In genomic region chr10:103736044-103736443, GRCh38 we compare ENCODE assay signal across 18 cellular contexts.
"Had no signal": no experiment of that assay in that cellular context is flagged by ENCODE, and none has a peak within 500 bp of the region (broad histone marks: within the 10 kb centered on the region; RNA-seq: fewer than 3 reads in every experiment).

No MANE protein-coding gene starts in this region.

- DNase-seq: activated CD4-positive, alpha-beta T cell treated with anti-CD3 and anti-CD28 coated beads, Interleukin-2, amount 50 U/mL, for 48 hours; activated effector memory CD4-positive, alpha-beta T cell treated with Interleukin-2 at 50 U/mL for 16 hours; activated naive CD8-positive, alpha-beta T cell treated with anti-CD3 and anti-CD28 coated beads, Interleukin-2, amount 10 ng/mL, durations not matched to agents 7 days and 5 days; activated T-cell treated with anti-CD3 and anti-CD28 coated beads, Interleukin-2, amount 50 U/mL, for 72 hours; amniotic stem cell; effector CD4-positive, alpha-beta T cell; head of caudate nucleus; hypothalamus; left cardiac atrium; nephron progenitor cell; nucleus accumbens; sigmoid colon; stimulated activated CD4-positive, alpha-beta T cell treated with anti-CD3 and anti-CD28 coated beads, Interleukin-4, amount 100 ng/mL, for 4 hours; stimulated activated naive CD8-positive, alpha-beta T cell treated with anti-CD3 and anti-CD28 coated beads, Interleukin-15, Interleukin-2, amounts not matched to agents 100 U/mL and 50 U/mL, for 24 hours; T-helper 9 cell; thyroid gland; uterus had no signal

- H3K9me3 ChIP-seq: gastroesophageal sphincter, sigmoid colon, thyroid gland, uterus had no signal

- H3K27me3 ChIP-seq: gastroesophageal sphincter, sigmoid colon, thyroid gland, uterus had no signal

- H3K36me3 ChIP-seq: sigmoid colon, thyroid gland, uterus had no signal

- H3K4me3 ChIP-seq: gastroesophageal sphincter, sigmoid colon, thyroid gland, uterus had no signal

- ATAC-seq: gastroesophageal sphincter; left cardiac atrium; stimulated activated naive CD8-positive, alpha-beta T cell treated with anti-CD3 and anti-CD28 coated beads, Interleukin-15, Interleukin-2, amounts not matched to agents 100 U/mL and 50 U/mL, for 24 hours had no signal

- H3K4me1 ChIP-seq: uterus had no signal

- H3K27ac ChIP-seq: gastroesophageal sphincter, sigmoid colon, thyroid gland, uterus had no signal
